29 cellular contexts compared by ENCODE assay signal in genomic region chr1:14611792-14612191, GRCh38.
"Had no signal": no experiment of that assay in that cellular context is flagged by ENCODE, and none has a peak within 500 bp of the region (broad histone marks: within the 10 kb centered on the region; RNA-seq: fewer than 3 reads in every experiment).

No MANE protein-coding gene starts in this region.

- FAIRE-seq: islet of Langerhans, kidney, pancreas had no signal

- H3K27ac ChIP-seq: left lung, lower lobe of right lung, pancreas, prostate gland, skin epidermis, suprapubic skin, thoracic aorta, tibial artery, upper lobe of right lung, uterus had no signal

- H3K36me3 ChIP-seq: left lung, lower lobe of right lung, pancreas, prostate gland, suprapubic skin, thoracic aorta, tibial artery, upper lobe of right lung, uterus had no signal

- DNase-seq: hypothalamus; immature natural killer cell; kidney; left colon; left lung; lower lobe of right lung; mammary epithelial cell; mesenchymal stem cell; naive thymus-derived CD8-positive, alpha-beta T cell; nucleus accumbens; pancreas; posterior cingulate gyrus; retina; right cardiac atrium; stimulated activated CD4-positive, alpha-beta T cell treated with anti-CD3 and anti-CD28 coated beads, Interleukin-12 subunit alpha, Interleukin-12 subunit beta, amount 100 ng/mL, for 4 hours; stimulated activated CD4-positive, alpha-beta T cell treated with anti-CD3 and anti-CD28 coated beads, Interleukin-15, amount 100 ng/mL, for 24 hours; stimulated activated CD4-positive, alpha-beta T cell treated with anti-CD3 and anti-CD28 coated beads, Interleukin-4, amount 100 ng/mL, for 24 hours; stimulated activated naive CD4-positive, alpha-beta T cell; tibial artery; trophoblast cell; upper lobe of right lung; uterus had no signal

- ATAC-seq: left colon; left lung; lower lobe of right lung; naive thymus-derived CD8-positive, alpha-beta T cell; pancreas; right cardiac atrium; sciatic nerve; stimulated activated effector memory CD8-positive, alpha-beta T cell treated with anti-CD3 and anti-CD28 coated beads, Interleukin-12 subunit alpha, Interleukin-12 subunit beta, amount 100 ng/mL, for 72 hours; upper lobe of right lung had no signal

- H3K4me1 ChIP-seq: left lung, lower lobe of right lung, pancreas, prostate gland, suprapubic skin, tibial artery, upper lobe of right lung, uterus had no signal

- H3K9me3 ChIP-seq: left lung, lower lobe of right lung, pancreas, prostate gland, suprapubic skin, thoracic aorta, tibial artery, upper lobe of right lung, uterus had no signal

- H3K4me3 ChIP-seq: left lung, lower lobe of right lung, pancreas, prostate gland, skin epidermis, suprapubic skin, thoracic aorta, tibial artery, upper lobe of right lung, uterus had no signal

- H3K27me3 ChIP-seq: left lung, pancreas, suprapubic skin, upper lobe of right lung, uterus had no signal
